8 cellular contexts compared by ENCODE assay signal in genomic region chrX:38654302-38654701, GRCh38.
DNase-seq lines count a peak whose midpoint lies in the region; TF ChIP-seq lines count a peak whose summit lies in the region.

No MANE protein-coding gene starts in this region.

- no peak overlapping the region for H3K27ac ChIP-seq in ascending aorta
- H3K27ac ChIP-seq in effector memory CD4-positive, alpha-beta T cell (ENCODE audit: insufficient read depth, low read length, poor library complexity, severe bottlenecking) = no peak overlapping the region

- no peak overlapping the region for H3K4me3 ChIP-seq in ascending aorta
- H3K4me3 ChIP-seq in effector memory CD4-positive, alpha-beta T cell (ENCODE audit: insufficient read depth, low read depth, low read length, poor library complexity, severe bottlenecking) = no peak overlapping the region

- no peaks in the 10 kb centered on the region for H3K36me3 ChIP-seq in ascending aorta
- H3K36me3 ChIP-seq in effector memory CD4-positive, alpha-beta T cell (ENCODE audit: control insufficient read depth, insufficient read depth, low read length) = no peaks in the 10 kb centered on the region

- peak; percentile 7 for DNase-seq in COR-L47 (lab: John Stamatoyannopoulos, UW)
- no peak for DNase-seq in ascending aorta (ENCODE audit: low spot score in 2 of 2)
- peak; percentile 38 for DNase-seq in kidney tubule cell (ENCODE audit: low spot score)
- no peak for DNase-seq in T-helper 1 cell
- DNase-seq in effector memory CD4-positive, alpha-beta T cell = no peak
- DNase-seq in foreskin melanocyte = no peak
- DNase-seq in NOMO-1 treated with DMSO at 0.1 percent for 48 hours (lab: John Stamatoyannopoulos, UW; ENCODE audit: unreplicated experiment) = no peak

- H3K4me1 ChIP-seq in ascending aorta = no peaks in the 10 kb centered on the region
- H3K4me1 ChIP-seq in effector memory CD4-positive, alpha-beta T cell (ENCODE audit: control insufficient read depth, insufficient read depth, low read length, poor library complexity, severe bottlenecking) = no peaks in the 10 kb centered on the region

- intact Hi-C loops in ascending aorta (cut with DNase I) = no loop called here

- H3K27me3 ChIP-seq in ascending aorta = no peaks in the 10 kb centered on the region
- no peaks in the 10 kb centered on the region for H3K27me3 ChIP-seq in effector memory CD4-positive, alpha-beta T cell (replicated peaks; ENCODE audit: control insufficient read depth, insufficient read depth, low read length, poor library complexity, severe bottlenecking)

- H3K9me3 ChIP-seq in ascending aorta = no peaks in the 10 kb centered on the region
- H3K9me3 ChIP-seq in effector memory CD4-positive, alpha-beta T cell (ENCODE audit: control insufficient read depth, low read length) = no peaks in the 10 kb centered on the region

- peak; percentile 42; the same call in 1 of the 2 replicates for TF ChIP-seq CTCF in LNCAP (IDR thresholded peaks at IDR 0.05)
- TF ChIP-seq CTCF in ascending aorta (IDR thresholded peaks at IDR 0.05) = peak in 2 of 3 experiments; percentile 24 to 37

Comparison
In these comparisons a context has a peak if more than half of its experiments do, and no peak if none do; other contexts are left out.
1. DNase-seq: peak in COR-L47 (single experiment) and kidney tubule cell (single experiment); none in ascending aorta (0 of 2), T-helper 1 cell (0 of 5), effector memory CD4-positive, alpha-beta T cell (0 of 3), foreskin melanocyte (single experiment) and NOMO-1 treated with DMSO at 0.1 percent for 48 hours (single experiment).